27 cellular contexts compared by ENCODE assay signal in the genomic region with DNA sequence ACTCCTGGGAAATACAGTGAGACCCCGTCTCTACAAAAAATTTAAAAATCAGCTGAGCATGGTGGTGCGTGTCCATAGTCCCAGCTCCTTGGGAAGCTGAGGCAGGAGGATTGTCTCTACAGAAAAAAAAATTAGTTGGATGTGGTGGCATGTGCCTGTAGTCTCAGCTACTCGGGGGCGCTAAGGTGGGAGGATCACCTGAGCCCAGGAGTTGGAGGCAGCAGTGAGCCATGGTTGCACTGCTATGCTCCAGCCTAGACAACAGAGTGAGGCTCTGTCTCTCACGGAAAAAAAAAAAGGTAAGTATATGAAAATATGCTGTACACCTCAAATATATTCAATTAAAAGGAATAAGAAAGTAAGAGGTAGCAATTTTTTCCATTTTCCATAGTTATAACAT.
"Had no signal": no experiment of that assay in that cellular context is flagged by ENCODE, and none has a peak within 500 bp of the region (broad histone marks: within the 10 kb centered on the region; RNA-seq: fewer than 3 reads in every experiment).

No MANE protein-coding gene starts in this region.

- H3K36me3 ChIP-seq: colonic mucosa, esophagus muscularis mucosa, esophagus squamous epithelium, gastrocnemius medialis, gastroesophageal sphincter, heart left ventricle, heart right ventricle had no signal

- ATAC-seq: effector memory CD8-positive, alpha-beta T cell; esophagus mucosa; foreskin keratinocyte; gastrocnemius medialis; gastroesophageal sphincter; heart left ventricle; heart right ventricle had no signal

- FAIRE-seq: colon, endometrium, endothelial cell of umbilical vein, frontal cortex had no signal

- H3K27me3 Mint-ChIP-seq: dendritic cell treated with granulocyte-macrophage colony-stimulating factor and Interleukin-4, amounts not matched to agents 40 ng/mL and 50 ng/mL, for 4 days had no signal

- H3K4me3 Mint-ChIP-seq: dendritic cell treated with granulocyte-macrophage colony-stimulating factor and Interleukin-4, amounts not matched to agents 40 ng/mL and 50 ng/mL, for 4 days; effector memory CD8-positive, alpha-beta T cell; endodermal cell had no signal

- H3K27ac Mint-ChIP-seq: dendritic cell treated with granulocyte-macrophage colony-stimulating factor and Interleukin-4, amounts not matched to agents 40 ng/mL and 50 ng/mL, for 4 days; effector memory CD8-positive, alpha-beta T cell; endodermal cell had no signal

- H3K9me3 Mint-ChIP-seq: dendritic cell treated with granulocyte-macrophage colony-stimulating factor and Interleukin-4, amounts not matched to agents 40 ng/mL and 50 ng/mL, for 4 days; effector memory CD8-positive, alpha-beta T cell; endodermal cell had no signal

- H3K4me3 ChIP-seq: colonic mucosa, coronary artery, dorsolateral prefrontal cortex, esophagus muscularis mucosa, esophagus squamous epithelium, gastrocnemius medialis, gastroesophageal sphincter, heart left ventricle, heart right ventricle had no signal

- H3K9me3 ChIP-seq: colonic mucosa, esophagus muscularis mucosa, esophagus squamous epithelium, gastrocnemius medialis, gastroesophageal sphincter, heart left ventricle, heart right ventricle had no signal

- H3K27ac ChIP-seq: colonic mucosa, coronary artery, epithelial cell of prostate, esophagus muscularis mucosa, esophagus squamous epithelium, foreskin keratinocyte, gastrocnemius medialis, gastroesophageal sphincter, heart left ventricle, heart right ventricle had no signal

- DNase-seq: colonic mucosa; cortex of kidney; dermis blood vessel endothelial cell; dorsolateral prefrontal cortex; effector CD4-positive, alpha-beta T cell; effector CD8-positive, alpha-beta T cell; effector memory CD4-positive, alpha-beta T cell; effector memory CD8-positive, alpha-beta T cell; endodermal cell; erythroblast; esophagus squamous epithelium; foreskin keratinocyte; foreskin melanocyte; gastrocnemius medialis; glutamatergic neuron; heart left ventricle; heart right ventricle had no signal

- H3K27me3 ChIP-seq: colonic mucosa, esophagus muscularis mucosa, esophagus squamous epithelium, foreskin keratinocyte, gastrocnemius medialis, gastroesophageal sphincter, heart left ventricle had no signal

- H3K4me1 ChIP-seq: colonic mucosa, esophagus muscularis mucosa, esophagus squamous epithelium, foreskin keratinocyte, gastrocnemius medialis, gastroesophageal sphincter, heart left ventricle, heart right ventricle had no signal
